ENCODE assay signal across 17 cellular contexts in the genomic region with DNA sequence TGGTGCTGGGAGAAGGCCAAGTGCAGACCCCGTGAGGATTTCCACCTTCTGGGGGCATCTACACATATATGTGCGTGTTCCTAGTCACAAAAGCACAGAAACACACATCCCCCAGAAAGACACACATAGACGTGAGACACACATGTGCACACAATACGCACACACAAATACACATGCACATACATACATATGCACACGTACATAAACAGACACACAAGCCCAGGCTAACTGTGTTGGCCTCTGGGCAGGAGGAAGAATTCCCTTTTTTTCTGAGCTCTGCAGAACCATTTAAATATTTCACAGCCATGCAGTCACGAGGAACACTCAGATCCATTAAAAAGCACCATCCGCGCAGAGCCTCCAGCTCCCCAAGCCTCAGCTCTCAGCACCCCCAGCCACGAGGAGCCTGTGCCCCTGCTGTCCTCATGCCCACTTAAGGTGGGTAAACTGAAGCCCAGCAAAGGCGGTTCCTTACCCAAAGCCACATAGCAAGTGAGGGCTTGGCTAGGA. TPM values are rescaled to one million over a fixed set of nuclear protein-coding genes. Genes with fewer than 3 reads are reported as not detected.
DNase-seq lines count a peak whose midpoint lies in the region; ATAC-seq and TF ChIP-seq lines count a peak whose summit lies in the region.
"Had no signal": no experiment of that assay in that cellular context is flagged by ENCODE, and none has a peak within 500 bp of the region (broad histone marks: within the 10 kb centered on the region; RNA-seq: fewer than 3 reads in every experiment).

No MANE protein-coding gene starts in this region.

- H3K4me1 ChIP-seq in esophagus squamous epithelium (peaks cover 67 to 90% (median 78%) of the 10 kb centered on the region in 3 donors), tibial artery (peaks cover 0 to 78% (median 69%) of the 10 kb centered on the region in 4 donors)

- H3K27ac Mint-ChIP-seq in activated CD4-positive, alpha-beta T cell treated with anti-CD3 and anti-CD28 coated beads, Interleukin-2, amount 10 ng/mL, durations not matched to agents 7 days and 5 days: peak overlapping the region; percentile 72
- H3K27ac Mint-ChIP-seq in T-helper 17 cell: peak overlapping the region; percentile 87
- H3K27ac Mint-ChIP-seq in stimulated activated effector memory CD8-positive, alpha-beta T cell treated with anti-CD3 and anti-CD28 coated beads, Interleukin-12 subunit alpha, Interleukin-12 subunit beta, amount 100 ng/mL, for 72 hours: peak overlapping the region; percentile 91

- WGBS in esophagus squamous epithelium, 2 donors: 70% methylated on average over 4 to 5 of the region's 10 CpGs

- no peaks in the 10 kb centered on the region for H3K9me3 ChIP-seq in T-helper 17 cell (ENCODE audit: control insufficient read depth, low read length, poor library complexity, severe bottlenecking)
- H3K9me3 ChIP-seq in esophagus squamous epithelium: no peaks in the 10 kb centered on the region
- no peaks in the 10 kb centered on the region for H3K9me3 ChIP-seq in tibial artery

- H3K27ac ChIP-seq in esophagus squamous epithelium: peak overlapping the region in 3 of 4 donors; percentile 89 to 97 (median 96)
- H3K27ac ChIP-seq in tibial artery: peak overlapping the region in 1 of 2 donors; percentile 100
- H3K27ac ChIP-seq: KMS-11, WERI-Rb-1 had no signal

- no peaks in the 10 kb centered on the region for H3K27me3 Mint-ChIP-seq in activated CD4-positive, alpha-beta T cell treated with anti-CD3 and anti-CD28 coated beads, Interleukin-2, amount 10 ng/mL, durations not matched to agents 7 days and 5 days
- H3K27me3 Mint-ChIP-seq in T-helper 17 cell: no peaks in the 10 kb centered on the region

- H3K4me1 Mint-ChIP-seq in activated CD4-positive, alpha-beta T cell treated with anti-CD3 and anti-CD28 coated beads, Interleukin-2, amount 10 ng/mL, durations not matched to agents 7 days and 5 days: peaks cover 66% of the 10 kb centered on the region
- peaks cover 71% of the 10 kb centered on the region for H3K4me1 Mint-ChIP-seq in T-helper 17 cell
- H3K4me1 Mint-ChIP-seq in stimulated activated effector memory CD8-positive, alpha-beta T cell treated with anti-CD3 and anti-CD28 coated beads, Interleukin-12 subunit alpha, Interleukin-12 subunit beta, amount 100 ng/mL, for 72 hours: peaks cover 75% of the 10 kb centered on the region

- ATAC-seq in T-helper 17 cell: no peak
- no peak for ATAC-seq in stimulated activated effector memory CD8-positive, alpha-beta T cell treated with anti-CD3 and anti-CD28 coated beads, Interleukin-12 subunit alpha, Interleukin-12 subunit beta, amount 100 ng/mL, for 72 hours

- H3K27me3 ChIP-seq in esophagus squamous epithelium (no peaks in the 10 kb centered on the region), tibial artery (no peaks in the 10 kb centered on the region)

- no peak for DNase-seq in activated CD4-positive, alpha-beta T cell treated with anti-CD3 and anti-CD28 coated beads, Interleukin-2, amount 10 ng/mL, durations not matched to agents 7 days and 5 days
- no peak for DNase-seq in activated CD4-positive, alpha-beta T cell treated with anti-CD3 and anti-CD28 coated beads, Interleukin-2, amount 50 U/mL, for 1 hour
- DNase-seq in T-helper 17 cell (no peak), esophagus squamous epithelium (lab: John Stamatoyannopoulos, UW) (no peak), iPS-NIHi11 (ENCODE audit: low spot score) (no peak), tibial artery (no peak), ecto neural progenitor cell (ENCODE audit: low spot score) (no peak)
- DNase-seq in stimulated activated effector memory CD8-positive, alpha-beta T cell treated with anti-CD3 and anti-CD28 coated beads, Interleukin-12 subunit alpha, Interleukin-12 subunit beta, amount 100 ng/mL, for 72 hours (ENCODE audit: low spot score in 2 of 2): no peak
- DNase-seq: activated effector memory CD4-positive, alpha-beta T cell treated with Interleukin-2 at 50 U/mL for 16 hours; cerebellar nuclear complex; DMS53; midbrain; NCI-H1694; NCI-H526; SIG-M5; WERI-Rb-1 had no signal

- intact Hi-C loops in esophagus squamous epithelium (cut with DNase I): no loop called here
- intact Hi-C loops in tibial artery (cut with DNase I; ENCODE audit: low total_unique reads): no loop called here

- H3K36me3 Mint-ChIP-seq in activated CD4-positive, alpha-beta T cell treated with anti-CD3 and anti-CD28 coated beads, Interleukin-2, amount 10 ng/mL, durations not matched to agents 7 days and 5 days (ENCODE audit: low read depth): peaks cover 16% of the 10 kb centered on the region
- H3K36me3 Mint-ChIP-seq in T-helper 17 cell (ENCODE audit: low read depth): no peaks in the 10 kb centered on the region
- H3K36me3 Mint-ChIP-seq in stimulated activated effector memory CD8-positive, alpha-beta T cell treated with anti-CD3 and anti-CD28 coated beads, Interleukin-12 subunit alpha, Interleukin-12 subunit beta, amount 100 ng/mL, for 72 hours: peaks cover 87% of the 10 kb centered on the region

- POLR2A ChIA-PET in activated CD4-positive, alpha-beta T cell treated with anti-CD3 and anti-CD28 coated beads, Interleukin-2, amount 10 ng/mL, durations not matched to agents 7 days and 5 days (lab: Charles Lee): no interaction called here

- CTCF ChIA-PET in activated CD4-positive, alpha-beta T cell treated with anti-CD3 and anti-CD28 coated beads, Interleukin-2, amount 10 ng/mL, durations not matched to agents 7 days and 5 days (lab: Charles Lee): interaction anchor here (1.9 to 4.4 kb wide), 2 partner anchors 10 to 20 kb away, joined by 10 to 24 read pairs; no protein-coding TSS in a partner anchor

- H3K4me3 ChIP-seq in esophagus squamous epithelium (no peak overlapping the region), tibial artery (no peak overlapping the region)

- H3K4me3 Mint-ChIP-seq in activated CD4-positive, alpha-beta T cell treated with anti-CD3 and anti-CD28 coated beads, Interleukin-2, amount 10 ng/mL, durations not matched to agents 7 days and 5 days: no peak overlapping the region
- peak overlapping the region; percentile 67 for H3K4me3 Mint-ChIP-seq in T-helper 17 cell
- peak overlapping the region; percentile 63 for H3K4me3 Mint-ChIP-seq in stimulated activated effector memory CD8-positive, alpha-beta T cell treated with anti-CD3 and anti-CD28 coated beads, Interleukin-12 subunit alpha, Interleukin-12 subunit beta, amount 100 ng/mL, for 72 hours

- H3K9me3 Mint-ChIP-seq in activated CD4-positive, alpha-beta T cell treated with anti-CD3 and anti-CD28 coated beads, Interleukin-2, amount 10 ng/mL, durations not matched to agents 7 days and 5 days: no peaks in the 10 kb centered on the region
- H3K9me3 Mint-ChIP-seq in stimulated activated effector memory CD8-positive, alpha-beta T cell treated with anti-CD3 and anti-CD28 coated beads, Interleukin-12 subunit alpha, Interleukin-12 subunit beta, amount 100 ng/mL, for 72 hours: no peaks in the 10 kb centered on the region

- no peak for TF ChIP-seq POLR2A in esophagus squamous epithelium (IDR thresholded peaks at IDR 0.05)

- peaks cover 5 to 26% (median 6%) of the 10 kb centered on the region in 3 donors for H3K36me3 ChIP-seq in esophagus squamous epithelium
- H3K36me3 ChIP-seq in tibial artery: peaks cover 16 to 39% (median 27%) of the 10 kb centered on the region in 3 donors

- TF ChIP-seq CTCF in esophagus squamous epithelium (IDR thresholded peaks at IDR 0.05) (no peak), tibial artery (IDR thresholded peaks at IDR 0.05) (no peak)

RNA-seq across cellular contexts. Expression of gene NINJ1, which starts 5.3 kb away (rescaled TPM):
- total RNA-seq in activated CD4-positive, alpha-beta T cell treated with anti-CD3 and anti-CD28 coated beads, Interleukin-2, amount 10 ng/mL, durations not matched to agents 7 days and 5 days: 10 to 100 TPM; 29.5 to 29.9 TPM
- 100 to 1,000 TPM; 169 to 219 TPM for total RNA-seq in T-helper 17 cell
- total RNA-seq in esophagus squamous epithelium: 10 to 100 TPM; 12.6 to 61.3 (median 31.4) TPM

RNA-seq across cellular contexts. Expression of gene CARD19, which starts 32.8 kb away (rescaled TPM):
- 10 to 100 TPM; 40.3 to 42.6 TPM for total RNA-seq in activated CD4-positive, alpha-beta T cell treated with anti-CD3 and anti-CD28 coated beads, Interleukin-2, amount 10 ng/mL, durations not matched to agents 7 days and 5 days
- total RNA-seq in T-helper 17 cell (10 to 100 TPM; 45.2 to 54.4 TPM), esophagus squamous epithelium (10 to 100 TPM; 16.2 to 37.8 (median 29.0) TPM)

RNA-seq across cellular contexts. Expression of gene WNK2, which starts 55.2 kb away (rescaled TPM):
- total RNA-seq in activated CD4-positive, alpha-beta T cell treated with anti-CD3 and anti-CD28 coated beads, Interleukin-2, amount 10 ng/mL, durations not matched to agents 7 days and 5 days: not detected
- total RNA-seq in T-helper 17 cell (not detected), esophagus squamous epithelium (1 to 10 TPM in 3 of 4 donors, under 1 TPM in 1; 0.40 to 8.8 (median 5.2) TPM)
